In genomic region chr10:49113741-49114141, GRCh38 we compare ENCODE assay signal across 22 cellular contexts. TPM values are rescaled to one million over a fixed set of nuclear protein-coding genes. Genes with fewer than 3 reads are reported as not detected.
DNase-seq lines count a peak whose midpoint lies in the region; ATAC-seq and TF ChIP-seq lines count a peak whose summit lies in the region.
"Had no signal": no experiment of that assay in that cellular context is flagged by ENCODE, and none has a peak within 500 bp of the region (broad histone marks: within the 10 kb centered on the region; RNA-seq: fewer than 3 reads in every experiment).

No MANE protein-coding gene starts in this region.

- H3K27ac ChIP-seq in H9 (ENCODE audit: insufficient read length, low read depth, low read length): no peak overlapping the region
- peak overlapping the region in 2 of 4 donors; percentile 77 to 88 for H3K27ac ChIP-seq in esophagus muscularis mucosa (replicated peaks in 1 of 4)
- H3K27ac ChIP-seq in thoracic aorta: peak overlapping the region; percentile 79
- H3K27ac ChIP-seq: BLaER1 treated with 17β-estradiol and CSF1 and Interleukin-3, amounts not matched to agents 10 nM and 100 nM; RWPE1 had no signal

- peaks cover 9 to 10% of the 10 kb centered on the region in 2 experiments; a peak in 3 of 4 replicates for H3K4me1 Mint-ChIP-seq in H9

- H2BK12ac ChIP-seq in H9 (ENCODE audit: insufficient read length, low read depth, low read length): no peak overlapping the region

- H4K5ac ChIP-seq in H9 (ENCODE audit: insufficient read length, low read depth, low read length): no peak overlapping the region

- H4K91ac ChIP-seq in H9 (ENCODE audit: insufficient read length, low read depth, low read length): no peak overlapping the region

- H3T11ph ChIP-seq in H9 (ENCODE audit: low read length): no peak overlapping the region

- no peaks in the 10 kb centered on the region for H4K20me1 ChIP-seq in H9 (ENCODE audit: control insufficient read depth, insufficient read depth, insufficient read length)
- H4K20me1 ChIP-seq: BLaER1 treated with 17β-estradiol and CSF1 and Interleukin-3, amounts not matched to agents 10 nM and 100 nM had no signal

- no peaks in the 10 kb centered on the region for H3K9me3 Mint-ChIP-seq in H9
- H3K9me3 Mint-ChIP-seq: activated naive CD4-positive, alpha-beta T cell treated with anti-CD3 and anti-CD28 coated beads, Interleukin-2, amount 50 U/mL, for 72 hours; GM23338; naive thymus-derived CD4-positive, alpha-beta T cell; T-helper 1 cell treated with Interleukin-12 subunit alpha and Interleukin-12 subunit beta and Interleukin-4 antibody, amounts not matched to agents 30 μg/mL and 1 μg/mL, for 36 hours had no signal

- H3K4ac ChIP-seq in H9 (ENCODE audit: low read depth, low read length): no peak overlapping the region

- H3K36me3 Mint-ChIP-seq in H9 (ENCODE audit: insufficient read depth in 1 of 3, low read depth in 3 of 3): no peaks in the 10 kb centered on the region
- H3K36me3 Mint-ChIP-seq: activated naive CD4-positive, alpha-beta T cell treated with anti-CD3 and anti-CD28 coated beads, Interleukin-2, amount 50 U/mL, for 72 hours had no signal

- no peak overlapping the region for H3K9ac ChIP-seq in H9 (ENCODE audit: extremely low read depth, insufficient read length, low read length)
- H3K9ac ChIP-seq: BLaER1 treated with 17β-estradiol and CSF1 and Interleukin-3, amounts not matched to agents 10 nM and 100 nM had no signal

- H3K4me1 ChIP-seq in H9 (ENCODE audit: insufficient read depth, low read length) (no peaks in the 10 kb centered on the region), esophagus muscularis mucosa (peaks cover 40 to 66% (median 58%) of the 10 kb centered on the region in 4 donors), thoracic aorta (ENCODE audit: control insufficient read depth in 1 of 2, low read depth in 2 of 2) (peaks cover 33 to 65% of the 10 kb centered on the region in 2 donors)

- H3K4me3 Mint-ChIP-seq in H9: no peak overlapping the region
- H3K4me3 Mint-ChIP-seq: T-helper 1 cell treated with Interleukin-12 subunit alpha and Interleukin-12 subunit beta and Interleukin-4 antibody, amounts not matched to agents 30 μg/mL and 1 μg/mL, for 36 hours had no signal

- H4K8ac ChIP-seq in H9 (replicated peaks; ENCODE audit: insufficient read length, low read depth, low read length): no peak overlapping the region

- no peak overlapping the region for H3K56ac ChIP-seq in H9 (ENCODE audit: insufficient read length, low read depth, low read length)

- H3K79me1 ChIP-seq in H9 (ENCODE audit: insufficient read depth, low read depth, low read length, poor library complexity, severe bottlenecking): no peaks in the 10 kb centered on the region

- WGBS in H9 (ENCODE audit: extremely low coverage, insufficient read length, low lambda C conversion rate): no CpG with 5 or more reads among the region's 3 CpGs
- 69% methylated on average over 3 of the region's 3 CpGs for WGBS in esophagus muscularis mucosa

- TF ChIP-seq EP300 in esophagus muscularis mucosa (IDR thresholded peaks at IDR 0.05): no peak

- no peak overlapping the region for H2BK120ac ChIP-seq in H9 (ENCODE audit: low read depth, low read length, poor library complexity, severe bottlenecking)

- TF ChIP-seq POLR2A in esophagus muscularis mucosa (IDR thresholded peaks at IDR 0.05; ENCODE audit: low read depth): no peak

- H3K79me2 ChIP-seq in H9 (ENCODE audit: insufficient read depth, low read length): no peaks in the 10 kb centered on the region

- ATAC-seq in thoracic aorta (ENCODE audit: insufficient number of reproducible peaks, low FRiP score, low read depth) (no peak), HG03196 (IDR thresholded peaks at IDR 0.05; ENCODE audit: unreplicated experiment) (no peak), GM18861 (IDR thresholded peaks at IDR 0.05; ENCODE audit: unreplicated experiment) (no peak)
- ATAC-seq: activated CD4-positive, CD25-positive, alpha-beta regulatory T cell treated with anti-CD3 and anti-CD28 coated beads, Interleukin-2, amount 50 U/mL, for 24 hours; activated naive CD4-positive, alpha-beta T cell treated with anti-CD3 and anti-CD28 coated beads, Interleukin-2, amount 50 U/mL, for 72 hours; gastroesophageal sphincter; GM23338; naive thymus-derived CD4-positive, alpha-beta T cell had no signal

- peaks cover 34% of the 10 kb centered on the region for H3K27me3 Mint-ChIP-seq in H9 (ENCODE audit: low read depth)

- intact Hi-C loops in esophagus muscularis mucosa (cut with DNase I): no loop called here

- H3K27me3 ChIP-seq in H9 (ENCODE audit: insufficient read depth, low read length) (no peaks in the 10 kb centered on the region; the same call in 1 of the 2 replicates), esophagus muscularis mucosa (no peaks in the 10 kb centered on the region), thoracic aorta (replicated peaks; ENCODE audit: insufficient read depth) (no peaks in the 10 kb centered on the region)
- H3K27me3 ChIP-seq: gastroesophageal sphincter had no signal

- H3K4me3 ChIP-seq in esophagus muscularis mucosa: peak overlapping the region; percentile 61 to 88 (median 74)
- H3K4me3 ChIP-seq in thoracic aorta: peak overlapping the region; percentile 83
- H3K4me3 ChIP-seq: BLaER1 treated with 17β-estradiol and CSF1 and Interleukin-3, amounts not matched to agents 10 nM and 100 nM had no signal

- no peak overlapping the region for H2BK5ac ChIP-seq in H9 (ENCODE audit: insufficient read length, low read length)

- no peak for TF ChIP-seq CTCF in H9 (conservative IDR thresholded peaks at IDR 0.05)
- TF ChIP-seq CTCF in esophagus muscularis mucosa (IDR thresholded peaks at IDR 0.05): no peak
- TF ChIP-seq CTCF in thoracic aorta (IDR thresholded peaks at IDR 0.05): no peak

- peaks cover 5% of the 10 kb centered on the region for H3K23me2 ChIP-seq in H9 (ENCODE audit: insufficient read length, low read depth, low read length, poor library complexity, severe bottlenecking)

- no peak overlapping the region for H2BK15ac ChIP-seq in H9 (ENCODE audit: low read depth, low read length)

- H3K9me3 ChIP-seq in H9 (ENCODE audit: control insufficient read depth, low read depth, low read length) (no peaks in the 10 kb centered on the region), esophagus muscularis mucosa (no peaks in the 10 kb centered on the region), thoracic aorta (no peaks in the 10 kb centered on the region)
- H3K9me3 ChIP-seq: BLaER1 treated with 17β-estradiol and CSF1 and Interleukin-3, amounts not matched to agents 10 nM and 100 nM; gastroesophageal sphincter had no signal

- H3K36me3 ChIP-seq in esophagus muscularis mucosa (no peaks in the 10 kb centered on the region), thoracic aorta (no peaks in the 10 kb centered on the region)
- H3K36me3 ChIP-seq: BLaER1 treated with 17β-estradiol and CSF1 and Interleukin-3, amounts not matched to agents 10 nM and 100 nM; gastroesophageal sphincter had no signal

- DNase-seq in H9 (peak; percentile 15), esophagus muscularis mucosa (ENCODE audit: extremely low spot score) (no peak), mesenteric fat pad (ENCODE audit: low spot score) (peak; percentile 62), thoracic aorta (ENCODE audit: low spot score) (no peak), NCI-H2081 (lab: John Stamatoyannopoulos, UW) (no peak)
- DNase-seq in activated CD4-positive, alpha-beta T cell treated with anti-CD3 and anti-CD28 coated beads for 4 hours: no peak
- DNase-seq: central memory CD4-positive, alpha-beta T cell; DMS153; naive thymus-derived CD4-positive, alpha-beta T cell; NCI-H1048; NCI-H2171; retina; stimulated activated CD4-positive, alpha-beta T cell treated with anti-CD3 and anti-CD28 coated beads, Interleukin-4, amount 100 ng/mL, for 4 hours had no signal

- H3K18ac ChIP-seq in H9 (ENCODE audit: insufficient read length, low read depth, low read length): no peak overlapping the region

- H2AK5ac ChIP-seq in H9 (ENCODE audit: insufficient read length, low read length): no peak overlapping the region

- no peak overlapping the region for H3K4me2 ChIP-seq in H9 (ENCODE audit: insufficient read depth, insufficient read length, low read length)
- H3K4me2 ChIP-seq: BLaER1 treated with 17β-estradiol and CSF1 and Interleukin-3, amounts not matched to agents 10 nM and 100 nM had no signal

- no peak overlapping the region for H2BK20ac ChIP-seq in H9 (ENCODE audit: low read depth, low read length, poor library complexity, severe bottlenecking)

- H3K14ac ChIP-seq in H9 (ENCODE audit: insufficient read depth, low read length): no peak overlapping the region; the same call in 1 of the 2 replicates

- H3K27ac Mint-ChIP-seq in H9: no peak overlapping the region
- H3K27ac Mint-ChIP-seq: activated naive CD4-positive, alpha-beta T cell treated with anti-CD3 and anti-CD28 coated beads, Interleukin-2, amount 50 U/mL, for 72 hours; GM23338; naive thymus-derived CD4-positive, alpha-beta T cell; T-helper 1 cell treated with Interleukin-12 subunit alpha and Interleukin-12 subunit beta and Interleukin-4 antibody, amounts not matched to agents 30 μg/mL and 1 μg/mL, for 36 hours had no signal

- H2AFZ ChIP-seq in H9 (ENCODE audit: low read length): no peak overlapping the region
- H2AFZ ChIP-seq: GM23338 had no signal

- H3K23ac ChIP-seq in H9 (ENCODE audit: insufficient read length, low read depth, low read length): no peak overlapping the region

RNA-seq across cellular contexts. Expression of gene VSTM4, which starts 1.6 kb away (rescaled TPM):
- total RNA-seq in H9 (2021) (0.35 and 0.44 TPM in 2 replicates), esophagus muscularis mucosa (10 to 100 TPM in 3 of 4 donors, 1 to 10 TPM in 1; 10.0 to 21.4 (median 12.6) TPM), mesenteric fat pad (41.7 TPM), thoracic aorta (10 to 100 TPM; 24.4 to 46.4 TPM)
- total RNA-seq: activated naive CD4-positive, alpha-beta T cell treated with anti-CD3 and anti-CD28 coated beads, Interleukin-2, amount 50 U/mL, for 72 hours had no signal

RNA-seq across cellular contexts. Expression of gene FAM170B, which starts 20.1 kb away (rescaled TPM):
- total RNA-seq in H9 (2021) (not detected in 2 replicates), esophagus muscularis mucosa (not detected), mesenteric fat pad (not detected), thoracic aorta (not detected)
- total RNA-seq: activated naive CD4-positive, alpha-beta T cell treated with anti-CD3 and anti-CD28 coated beads, Interleukin-2, amount 50 U/mL, for 72 hours; gastroesophageal sphincter; GM23338 had no signal

Comparison
In these comparisons a context has a peak if more than half of its experiments do, and no peak if none do; other contexts are left out.
1. DNase-seq: peak in H9 (single experiment) and mesenteric fat pad (single experiment); none in esophagus muscularis mucosa (single experiment), thoracic aorta (single experiment), NCI-H2081 (0 of 2) and activated CD4-positive, alpha-beta T cell treated with anti-CD3 and anti-CD28 coated beads for 4 hours (0 of 2).